In genomic region chr20:33611106-33611505, GRCh38 we compare ENCODE assay signal across 28 cellular contexts. TPM values are rescaled to one million over a fixed set of nuclear protein-coding genes. Genes with fewer than 3 reads are reported as not detected.
"Had no signal": no experiment of that assay in that cellular context is flagged by ENCODE, and none has a peak within 500 bp of the region (broad histone marks: within the 10 kb centered on the region; RNA-seq: fewer than 3 reads in every experiment).

No MANE protein-coding gene starts in this region.

- H3K9me3 Mint-ChIP-seq: activated CD4-positive, alpha-beta memory T cell treated with anti-CD3 and anti-CD28 coated beads, Interleukin-2, amount 10 ng/mL, durations not matched to agents 7 days and 5 days; activated naive CD4-positive, alpha-beta T cell treated with anti-CD3 and anti-CD28 coated beads, Interleukin-2, amount 10 ng/mL, durations not matched to agents 7 days and 5 days; activated naive CD8-positive, alpha-beta T cell treated with anti-CD3 and anti-CD28 coated beads for 36 hours; activated T-cell treated with anti-CD3 and anti-CD28 coated beads, Interleukin-2, amount 50 U/mL, for 72 hours; activated T-helper 2 cell treated with anti-CD3 and anti-CD28 coated beads, Interferon-gamma antibody, Interleukin-2, Interleukin-4, amounts not matched to agents 10 μg/mL and 5 μg/mL and 100 μg/mL, durations not matched to agents 14 hours and 24 hours and 36 hours; T-helper 1 cell treated with Interleukin-12 subunit alpha and Interleukin-12 subunit beta and Interleukin-4 antibody, amounts not matched to agents 30 μg/mL and 1 μg/mL, for 36 hours had no signal

- H3K9me3 ChIP-seq: SJSA1 had no signal

- H3K4me3 ChIP-seq: SJSA1 had no signal

- H3K27ac ChIP-seq: brain microvascular endothelial cell, SJSA1 had no signal

- H3K27me3 Mint-ChIP-seq: activated CD4-positive, alpha-beta memory T cell treated with anti-CD3 and anti-CD28 coated beads, Interleukin-2, amount 10 ng/mL, durations not matched to agents 7 days and 5 days; activated naive CD4-positive, alpha-beta T cell treated with anti-CD3 and anti-CD28 coated beads, Interleukin-2, amount 10 ng/mL, durations not matched to agents 7 days and 5 days; activated naive CD8-positive, alpha-beta T cell treated with anti-CD3 and anti-CD28 coated beads for 36 hours had no signal

- H3K4me1 ChIP-seq: SJSA1 had no signal

- DNase-seq: activated CD4-positive, alpha-beta memory T cell treated with anti-CD3 and anti-CD28 coated beads, Interleukin-2, amount 10 ng/mL, durations not matched to agents 7 days and 5 days; activated CD4-positive, alpha-beta T cell treated with anti-CD3 and anti-CD28 coated beads, Interleukin-2, amount 50 U/mL, for 1 hour; activated CD4-positive, CD25-positive, alpha-beta regulatory T cell; activated gamma-delta T cell treated with Interleukin-2 at 50 U/mL for 16 hours; activated naive CD4-positive, alpha-beta T cell treated with anti-CD3 and anti-CD28 coated beads, Interleukin-2, amount 10 ng/mL, durations not matched to agents 7 days and 5 days; activated naive CD8-positive, alpha-beta T cell treated with anti-CD3 and anti-CD28 coated beads for 36 hours; activated T-cell treated with anti-CD3 and anti-CD28 coated beads for 4 hours; activated T-cell treated with anti-CD3 and anti-CD28 coated beads, Interleukin-2, amount 50 U/mL, for 72 hours; brain microvascular endothelial cell; caudate nucleus; MM.1S; NCI-H1105; NCI-H146; NCI-H1930; NCI-H2171; NCI-H2227 treated with DMSO at 0.1 percent for 48 hours; NCI-H446 treated with DMSO at 0.1 percent for 48 hours; NCI-H524 treated with DMSO at 0.1 percent for 48 hours; NCI-H82; OCI-M1; Right ventricle myocardium superior; RPMI8226 had no signal

- H3K36me3 ChIP-seq: brain microvascular endothelial cell had no signal

- H3K27ac Mint-ChIP-seq: activated CD4-positive, alpha-beta memory T cell treated with anti-CD3 and anti-CD28 coated beads, Interleukin-2, amount 10 ng/mL, durations not matched to agents 7 days and 5 days; activated naive CD4-positive, alpha-beta T cell treated with anti-CD3 and anti-CD28 coated beads, Interleukin-2, amount 10 ng/mL, durations not matched to agents 7 days and 5 days; activated naive CD8-positive, alpha-beta T cell treated with anti-CD3 and anti-CD28 coated beads for 36 hours; activated T-cell treated with anti-CD3 and anti-CD28 coated beads, Interleukin-2, amount 50 U/mL, for 72 hours; activated T-helper 2 cell treated with anti-CD3 and anti-CD28 coated beads, Interferon-gamma antibody, Interleukin-2, Interleukin-4, amounts not matched to agents 10 μg/mL and 5 μg/mL and 100 μg/mL, durations not matched to agents 14 hours and 24 hours and 36 hours; T-helper 1 cell treated with Interleukin-12 subunit alpha and Interleukin-12 subunit beta and Interleukin-4 antibody, amounts not matched to agents 30 μg/mL and 1 μg/mL, for 36 hours had no signal

- H3K27me3 ChIP-seq: brain microvascular endothelial cell, SJSA1 had no signal

- H3K4me1 Mint-ChIP-seq: activated naive CD4-positive, alpha-beta T cell treated with anti-CD3 and anti-CD28 coated beads, Interleukin-2, amount 10 ng/mL, durations not matched to agents 7 days and 5 days; activated naive CD8-positive, alpha-beta T cell treated with anti-CD3 and anti-CD28 coated beads for 36 hours had no signal

- H3K4me3 Mint-ChIP-seq: activated CD4-positive, alpha-beta memory T cell treated with anti-CD3 and anti-CD28 coated beads, Interleukin-2, amount 10 ng/mL, durations not matched to agents 7 days and 5 days; activated naive CD4-positive, alpha-beta T cell treated with anti-CD3 and anti-CD28 coated beads, Interleukin-2, amount 10 ng/mL, durations not matched to agents 7 days and 5 days; activated naive CD8-positive, alpha-beta T cell treated with anti-CD3 and anti-CD28 coated beads for 36 hours; activated T-cell treated with anti-CD3 and anti-CD28 coated beads, Interleukin-2, amount 50 U/mL, for 72 hours; T-helper 1 cell treated with Interleukin-12 subunit alpha and Interleukin-12 subunit beta and Interleukin-4 antibody, amounts not matched to agents 30 μg/mL and 1 μg/mL, for 36 hours had no signal

- ATAC-seq: activated T-cell treated with anti-CD3 and anti-CD28 coated beads, Interleukin-2, amount 50 U/mL, for 72 hours; Panc1; SK-N-SH treated with all-trans-retinoic acid at 6 μM for 48 hours had no signal

RNA-seq across cellular contexts. Expression of gene C20orf144, which starts 51.0 kb away (rescaled TPM):
- total RNA-seq: cerebellum, Right ventricle myocardium superior had no signal

RNA-seq across cellular contexts. Expression of gene ACTL10, which starts 55.6 kb away (rescaled TPM):
- total RNA-seq: SJSA1 had no signal
